In the genomic region with DNA sequence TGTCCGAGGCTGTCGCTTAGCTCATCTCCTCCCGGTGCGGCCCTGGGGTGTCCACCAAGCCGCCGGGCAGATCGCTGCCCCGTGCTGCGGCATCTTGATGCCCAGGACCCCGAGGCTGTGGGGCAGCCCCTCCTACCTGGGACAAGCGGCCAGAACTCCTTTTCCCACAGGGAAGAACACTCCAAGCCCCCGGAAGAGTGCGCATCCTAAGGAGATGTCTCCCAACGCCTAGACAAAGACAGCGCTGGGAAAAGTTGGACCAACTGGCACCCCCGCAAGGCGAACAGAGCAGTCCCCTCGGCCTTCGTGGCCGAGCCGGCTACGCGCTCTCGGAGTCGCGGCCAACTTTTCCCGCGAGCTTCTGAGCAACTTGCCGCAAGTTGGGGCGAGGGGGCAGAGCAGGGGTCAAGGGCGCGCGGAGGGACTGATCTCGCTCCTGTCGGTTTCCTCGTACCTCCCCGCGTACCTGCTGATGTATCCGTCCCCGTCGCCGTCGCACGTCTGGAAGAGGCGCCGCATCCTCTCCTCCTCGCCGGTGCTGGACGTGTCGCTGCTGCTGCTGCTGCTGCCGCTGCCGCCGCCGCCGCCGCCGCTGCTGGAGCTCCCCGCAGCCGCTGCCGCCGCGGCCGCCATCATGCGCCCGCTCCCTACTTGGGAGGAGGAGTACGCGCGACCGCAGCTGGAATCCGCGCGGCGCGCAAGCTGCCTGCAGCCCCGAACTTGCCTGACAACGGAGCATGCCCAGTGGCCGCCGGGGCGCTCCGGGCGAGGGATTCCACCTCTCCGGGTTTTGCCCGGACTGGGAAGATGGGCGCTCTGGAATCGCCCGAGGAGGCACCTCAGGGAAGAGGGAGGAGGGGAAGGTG, we compare ENCODE assay signal across 1 cellular context.
A peak's percentile ranks its signal among the peaks of the same experiment; 100 is the strongest.
TF ChIP-seq lines count a peak whose summit lies in the region.

A gene (minus strand): TSS at position 675 of the 866 bp plus-strand sequence.

TF ChIP-seq in SK-N-SH treated with all-trans-retinoic acid at 6 μM for 48 hours, 23 proteins besides CTCF, POLR2A, EP300 and RAD21 (continued from another document):
- TF ChIP-seq, protein P1, sequence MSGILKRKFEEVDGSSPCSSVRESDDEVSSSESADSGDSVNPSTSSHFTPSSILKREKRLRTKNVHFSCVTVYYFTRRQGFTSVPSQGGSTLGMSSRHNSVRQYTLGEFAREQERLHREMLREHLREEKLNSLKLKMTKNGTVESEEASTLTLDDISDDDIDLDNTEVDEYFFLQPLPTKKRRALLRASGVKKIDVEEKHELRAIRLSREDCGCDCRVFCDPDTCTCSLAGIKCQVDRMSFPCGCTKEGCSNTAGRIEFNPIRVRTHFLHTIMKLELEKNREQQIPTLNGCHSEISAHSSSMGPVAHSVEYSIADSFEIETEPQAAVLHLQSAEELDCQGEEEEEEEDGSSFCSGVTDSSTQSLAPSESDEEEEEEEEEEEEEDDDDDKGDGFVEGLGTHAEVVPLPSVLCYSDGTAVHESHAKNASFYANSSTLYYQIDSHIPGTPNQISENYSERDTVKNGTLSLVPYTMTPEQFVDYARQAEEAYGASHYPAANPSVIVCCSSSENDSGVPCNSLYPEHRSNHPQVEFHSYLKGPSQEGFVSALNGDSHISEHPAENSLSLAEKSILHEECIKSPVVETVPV (CRISPR knock-in tag; IDR thresholded peaks at IDR 0.05): no peak
- TF ChIP-seq GLIS3 (CRISPR knock-in tag; IDR thresholded peaks at IDR 0.05) (no peak), BACH2 (CRISPR knock-in tag; IDR thresholded peaks at IDR 0.05; ENCODE audit: borderline replicate concordance) (no peak), ZNF70 (CRISPR knock-in tag; IDR thresholded peaks at IDR 0.05) (no peak), ZFP3 (CRISPR knock-in tag; IDR thresholded peaks at IDR 0.05) (0 out of 2 replicates have a peak, but pooled peaks have one; percentile 38), ZNF8 (CRISPR knock-in tag; IDR thresholded peaks at IDR 0.05) (no peak)
TF ChIP-seq in SK-N-SH treated with all-trans-retinoic acid at 6 μM for 48 hours: peak in this region for 2.
